In the genomic region with DNA sequence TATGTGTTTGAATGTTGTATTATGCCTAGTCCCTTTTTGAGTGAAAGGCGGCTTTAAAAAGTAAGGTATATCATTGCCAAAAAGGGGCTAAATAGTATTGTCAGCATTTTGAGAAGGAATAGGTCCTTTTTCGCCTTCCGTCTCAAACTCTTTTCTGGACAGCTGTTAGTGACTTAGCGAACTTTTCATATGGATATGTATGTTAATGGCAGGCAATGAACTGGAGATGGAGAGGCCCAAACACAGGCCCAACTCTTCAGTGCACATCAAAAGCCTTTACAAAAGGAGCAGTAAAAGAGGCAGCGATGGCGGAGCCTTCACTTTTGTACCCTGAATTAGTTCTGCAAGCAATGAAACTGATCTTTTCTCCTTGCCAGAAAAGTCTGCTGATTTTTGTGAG, we compare ENCODE assay signal across 15 cellular contexts.
DNase-seq lines count a peak whose midpoint lies in the region; ATAC-seq and TF ChIP-seq lines count a peak whose summit lies in the region.
"Had no signal": no experiment of that assay in that cellular context is flagged by ENCODE, and none has a peak within 500 bp of the region (broad histone marks: within the 10 kb centered on the region; RNA-seq: fewer than 3 reads in every experiment).

No MANE protein-coding gene starts in this region.

- H3K36me3 Mint-ChIP-seq in H9 (ENCODE audit: insufficient read depth in 1 of 3, low read depth in 3 of 3) (peaks cover 0 to 3% (median 2%) of the 10 kb centered on the region in 3 experiments; a peak in 1 of 7 replicates), neural progenitor cell (peaks cover 3% of the 10 kb centered on the region), type B pancreatic cell (no peaks in the 10 kb centered on the region)

- no peak for ATAC-seq in HG02678 (IDR thresholded peaks at IDR 0.05; ENCODE audit: unreplicated experiment)

- TF ChIP-seq CTCF in H9 (conservative IDR thresholded peaks at IDR 0.05) = no peak
- TF ChIP-seq CTCF in neural progenitor cell (IDR thresholded peaks at IDR 0.05) = no peak
- TF ChIP-seq CTCF in type B pancreatic cell (conservative IDR thresholded peaks at IDR 0.05) = no peak

- H3K4me2 ChIP-seq in H9 (ENCODE audit: insufficient read depth, insufficient read length, low read length) (peak overlapping the region; percentile 15), neural progenitor cell (peak overlapping the region; percentile 74)
- H3K4me2 ChIP-seq: KMS-11 had no signal

- no peak overlapping the region for H3K4me3 ChIP-seq in neural progenitor cell

- no peak overlapping the region for H2BK120ac ChIP-seq in H9 (ENCODE audit: low read depth, low read length, poor library complexity, severe bottlenecking)

- H3K4me3 Mint-ChIP-seq in H9 = peak overlapping the region in 1 of 2 experiments; percentile 54; a peak in 2 of 5 replicates
- H3K4me3 Mint-ChIP-seq in neural progenitor cell = peak overlapping the region; percentile 27
- no peak overlapping the region for H3K4me3 Mint-ChIP-seq in type B pancreatic cell
- H3K4me3 Mint-ChIP-seq: CD4-positive, alpha-beta T cell had no signal

- no peaks in the 10 kb centered on the region for H3K79me2 ChIP-seq in H9 (ENCODE audit: insufficient read depth, low read length)
- H3K79me2 ChIP-seq in neural progenitor cell (ENCODE audit: low read depth) = no peaks in the 10 kb centered on the region

- no peak overlapping the region for H3T11ph ChIP-seq in H9 (ENCODE audit: low read length)

- H3K18ac ChIP-seq in H9 (ENCODE audit: insufficient read length, low read depth, low read length) = no peak overlapping the region

- H2BK15ac ChIP-seq in H9 (ENCODE audit: low read depth, low read length) = no peak overlapping the region

- H3K23ac ChIP-seq in H9 (ENCODE audit: insufficient read length, low read depth, low read length) = no peak overlapping the region

- H3K79me1 ChIP-seq in H9 (ENCODE audit: insufficient read depth, low read depth, low read length, poor library complexity, severe bottlenecking) = no peaks in the 10 kb centered on the region

- H3K9me3 Mint-ChIP-seq in H9 (no peaks in the 10 kb centered on the region; a peak in 1 of 5 replicates), neural progenitor cell (peaks cover 5% of the 10 kb centered on the region), type B pancreatic cell (no peaks in the 10 kb centered on the region)
- H3K9me3 Mint-ChIP-seq: CD4-positive, alpha-beta T cell had no signal

- no peak overlapping the region for H4K8ac ChIP-seq in H9 (replicated peaks; ENCODE audit: insufficient read length, low read depth, low read length)

- H2BK12ac ChIP-seq in H9 (ENCODE audit: insufficient read length, low read depth, low read length) = no peak overlapping the region

- no peaks in the 10 kb centered on the region for H3K27me3 Mint-ChIP-seq in H9 (ENCODE audit: low read depth)
- peaks cover 28% of the 10 kb centered on the region for H3K27me3 Mint-ChIP-seq in neural progenitor cell (ENCODE audit: insufficient read depth, low read depth)
- H3K27me3 Mint-ChIP-seq in type B pancreatic cell = peaks cover 59% of the 10 kb centered on the region

- no peak overlapping the region for H3K14ac ChIP-seq in H9 (ENCODE audit: insufficient read depth, low read length)

- H3F3A ChIP-seq in neural progenitor cell (ENCODE audit: low read depth) = peaks cover 53% of the 10 kb centered on the region

- H3K9ac ChIP-seq in H9 (ENCODE audit: extremely low read depth, insufficient read length, low read length) (no peak overlapping the region), neural progenitor cell (no peak overlapping the region)
- H3K9ac ChIP-seq: KMS-11 had no signal

- H4K91ac ChIP-seq in H9 (ENCODE audit: insufficient read length, low read depth, low read length) = no peak overlapping the region

- peak; percentile 72 for DNase-seq in H9
- DNase-seq in NCI-H69 (lab: John Stamatoyannopoulos, UW) = peak; percentile 30
- DNase-seq in iPS DF 19.7 (ENCODE audit: low read depth, low spot score) = peak; percentile 72
- peak; percentile 54 for DNase-seq in neural progenitor cell (ENCODE audit: low spot score)
- no peak for DNase-seq in type B pancreatic cell (ENCODE audit: extremely low spot score, unreplicated experiment)
- DNase-seq in A172 (ENCODE audit: low spot score) = no peak
- DNase-seq: BE2C; CD4-positive, alpha-beta T cell; NCI-H1092; NCI-H146; NCI-H2227 treated with DMSO at 0.1 percent for 48 hours; NCI-H524 treated with DMSO at 0.1 percent for 48 hours; SHP77 treated with DMSO at 0.1 percent for 48 hours had no signal

- H3K56ac ChIP-seq in H9 (ENCODE audit: insufficient read length, low read depth, low read length) = no peak overlapping the region

- no peak overlapping the region for H2BK20ac ChIP-seq in H9 (ENCODE audit: low read depth, low read length, poor library complexity, severe bottlenecking)

- H3K27ac ChIP-seq in H9 (ENCODE audit: insufficient read length, low read depth, low read length) (no peak overlapping the region), neural progenitor cell (peak overlapping the region; percentile 97)
- H3K27ac ChIP-seq: KMS-11 had no signal

- no peaks in the 10 kb centered on the region for H3K36me3 ChIP-seq in neural progenitor cell
- H3K36me3 ChIP-seq: BE2C had no signal

- H4K20me1 ChIP-seq in H9 (ENCODE audit: control insufficient read depth, insufficient read depth, insufficient read length) (no peaks in the 10 kb centered on the region), neural progenitor cell (ENCODE audit: low read depth) (no peaks in the 10 kb centered on the region)

- H2AFZ ChIP-seq in H9 (ENCODE audit: low read length) (no peak overlapping the region), neural progenitor cell (replicated peaks) (no peak overlapping the region)

- H3K4ac ChIP-seq in H9 (ENCODE audit: low read depth, low read length) = no peak overlapping the region

- H3K9me3 ChIP-seq in H9 (ENCODE audit: control insufficient read depth, low read depth, low read length) (no peaks in the 10 kb centered on the region), neural progenitor cell (ENCODE audit: low read depth) (no peaks in the 10 kb centered on the region)
- H3K9me3 ChIP-seq: BE2C had no signal

- peaks cover 2% of the 10 kb centered on the region; the same call in 1 of the 2 replicates for H3K4me1 ChIP-seq in H9 (ENCODE audit: insufficient read depth, low read length)
- peaks cover 72% of the 10 kb centered on the region for H3K4me1 ChIP-seq in neural progenitor cell
- H3K4me1 ChIP-seq: BE2C had no signal

- H3K27ac Mint-ChIP-seq in H9 (peak overlapping the region; percentile 49 to 82 (median 75); a peak in 6 of 7 replicates), neural progenitor cell (peak overlapping the region; percentile 47), type B pancreatic cell (no peak overlapping the region)
- H3K27ac Mint-ChIP-seq: CD4-positive, alpha-beta T cell had no signal

- WGBS in H9 (ENCODE audit: extremely low coverage, insufficient read length, low lambda C conversion rate) = no CpG with 5 or more reads among the region's 6 CpGs

- no peak overlapping the region for H2BK5ac ChIP-seq in H9 (ENCODE audit: insufficient read length, low read length)

- no peaks in the 10 kb centered on the region for H3K23me2 ChIP-seq in H9 (ENCODE audit: insufficient read length, low read depth, low read length, poor library complexity, severe bottlenecking)

- no peak overlapping the region for H4K5ac ChIP-seq in H9 (ENCODE audit: insufficient read length, low read depth, low read length)

- H3K4me1 Mint-ChIP-seq in H9 (peaks cover 54 to 62% of the 10 kb centered on the region in 2 experiments), neural progenitor cell (peaks cover 58% of the 10 kb centered on the region), type B pancreatic cell (ENCODE audit: unreplicated experiment) (peaks cover 8% of the 10 kb centered on the region)

- no peaks in the 10 kb centered on the region for H3K27me3 ChIP-seq in H9 (ENCODE audit: insufficient read depth, low read length)
- H3K27me3 ChIP-seq in neural progenitor cell = no peaks in the 10 kb centered on the region

- no peak overlapping the region for H2AK5ac ChIP-seq in H9 (ENCODE audit: insufficient read length, low read length)

Comparison
In these comparisons a context has a peak if more than half of its experiments do, and no peak if none do; other contexts are left out.
1. DNase-seq: peak in H9 (single experiment), NCI-H69 (single experiment), iPS DF 19.7 (single experiment) and neural progenitor cell (single experiment); none in type B pancreatic cell (single experiment) and A172 (single experiment).